In the genomic region with DNA sequence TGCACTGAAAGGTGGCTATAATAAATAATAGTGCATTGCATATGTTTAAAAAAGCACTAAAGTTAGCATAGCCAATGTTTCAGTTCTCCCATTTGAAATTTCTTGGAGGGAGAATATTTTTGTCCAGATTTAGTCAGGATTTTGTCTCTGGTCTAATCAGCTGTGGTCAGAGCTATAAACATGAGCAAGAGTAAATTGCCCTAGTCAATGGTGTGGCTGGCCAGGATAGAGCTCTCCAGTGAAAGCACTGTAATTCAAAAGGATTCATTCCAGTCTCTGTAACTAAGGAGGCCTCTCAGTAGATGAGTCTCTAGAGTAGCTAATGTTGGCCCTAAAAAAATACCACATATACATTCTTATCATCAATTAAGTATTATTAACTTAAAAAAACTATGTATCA, we compare ENCODE assay signal across 21 cellular contexts.
"Had no signal": no experiment of that assay in that cellular context is flagged by ENCODE, and none has a peak within 500 bp of the region (broad histone marks: within the 10 kb centered on the region; RNA-seq: fewer than 3 reads in every experiment).

No MANE protein-coding gene starts in this region.

- H3K27ac ChIP-seq: KMS-11, RWPE1 had no signal

- H3K4me2 ChIP-seq: KMS-11, SK-N-SH had no signal

- H3K9ac ChIP-seq: KMS-11, SK-N-SH had no signal

- H3K4me3 ChIP-seq: K562 had no signal

- DNase-seq: Kasumi-1, MV-4-11, NCI-H1048, NCI-H1105, NCI-H1417, NCI-H1436 treated with DMSO at 0.1 percent for 48 hours, NCI-H1694, NCI-H187 treated with DMSO at 0.1 percent for 48 hours, NCI-H2029 treated with DMSO at 0.1 percent for 48 hours, NCI-H2171 treated with DMSO at 0.1 percent for 48 hours, NCI-H345, NCI-H446 treated with DMSO at 0.1 percent for 48 hours, NCI-H510A treated with DMSO at 0.1 percent for 48 hours, NCI-H526, SHP77, SK-N-SH, SW 1271 had no signal

- ATAC-seq: HepG2, K562 had no signal
